8 cellular contexts compared by ENCODE assay signal in genomic region chr7:43439631-43440401, GRCh38.
DNase-seq lines count a peak whose midpoint lies in the region; ATAC-seq and TF ChIP-seq lines count a peak whose summit lies in the region.

No MANE protein-coding gene starts in this region.

- H3K4me1 Mint-ChIP-seq in mesothelial cell of epicardium = peaks cover 15% of the 10 kb centered on the region
- peaks cover 5% of the 10 kb centered on the region for H3K4me1 Mint-ChIP-seq in stimulated activated effector memory CD8-positive, alpha-beta T cell treated with anti-CD3 and anti-CD28 coated beads, Interleukin-12 subunit alpha, Interleukin-12 subunit beta, amount 100 ng/mL, for 72 hours

- no peaks in the 10 kb centered on the region for H3K9me2 ChIP-seq in GM23248 (ENCODE audit: insufficient read depth)

- DNase-seq in DMS53 treated with DMSO at 0.1 percent for 48 hours (lab: John Stamatoyannopoulos, UW; ENCODE audit: unreplicated experiment) (peak; percentile 53), GM23248 (peak; percentile 69), NB4 (ENCODE audit: low read depth) (peak; percentile 74), colonic mucosa (peak; percentile 23), mesothelial cell of epicardium (ENCODE audit: low spot score in 2 of 2, unreplicated experiment in 2 of 2) (peak in 1 of 2 experiments; percentile 66), globus pallidus (ENCODE audit: low spot score) (no peak)
- DNase-seq in activated CD4-positive, CD25-positive, alpha-beta regulatory T cell (lab: John Stamatoyannopoulos, UW) = peak; percentile 2 to 12 (median 10)
- DNase-seq in stimulated activated effector memory CD8-positive, alpha-beta T cell treated with anti-CD3 and anti-CD28 coated beads, Interleukin-12 subunit alpha, Interleukin-12 subunit beta, amount 100 ng/mL, for 72 hours (ENCODE audit: low spot score in 2 of 2) = peak; percentile 32 to 70

- in situ Hi-C loops in GM23248 (cut with MboI) = no loop called here

- H3K4me3 ChIP-seq in GM23248 = no peak overlapping the region
- no peak overlapping the region for H3K4me3 ChIP-seq in NB4 (ENCODE audit: low read depth, low read length)
- no peak overlapping the region for H3K4me3 ChIP-seq in colonic mucosa

- TF ChIP-seq CTCF in NB4 (IDR thresholded peaks at IDR 0.05; ENCODE audit: low read depth, low read length) = peak; percentile 97
- TF ChIP-seq CTCF in colonic mucosa (IDR thresholded peaks at IDR 0.05) = peak; percentile 78
- peak; percentile 87 for TF ChIP-seq CTCF in mesothelial cell of epicardium (IDR thresholded peaks at IDR 0.05; ENCODE audit: unreplicated experiment)

- H3F3A ChIP-seq in GM23248 (ENCODE audit: insufficient read depth) = no peaks in the 10 kb centered on the region

- H3K4me3 Mint-ChIP-seq in mesothelial cell of epicardium = no peak overlapping the region
- H3K4me3 Mint-ChIP-seq in stimulated activated effector memory CD8-positive, alpha-beta T cell treated with anti-CD3 and anti-CD28 coated beads, Interleukin-12 subunit alpha, Interleukin-12 subunit beta, amount 100 ng/mL, for 72 hours = no peak overlapping the region

- intact Hi-C loops in colonic mucosa (cut with DNase I) = no loop called here

- no peak overlapping the region for H3K27ac Mint-ChIP-seq in mesothelial cell of epicardium
- H3K27ac Mint-ChIP-seq in stimulated activated effector memory CD8-positive, alpha-beta T cell treated with anti-CD3 and anti-CD28 coated beads, Interleukin-12 subunit alpha, Interleukin-12 subunit beta, amount 100 ng/mL, for 72 hours = no peak overlapping the region

- no peaks in the 10 kb centered on the region for H3K79me2 ChIP-seq in GM23248 (ENCODE audit: insufficient read depth)

- no peaks in the 10 kb centered on the region for H3K9me3 ChIP-seq in GM23248 (ENCODE audit: low read depth)
- no peaks in the 10 kb centered on the region for H3K9me3 ChIP-seq in colonic mucosa

- H3K27me3 ChIP-seq in GM23248 (replicated peaks; ENCODE audit: insufficient read depth) (no peaks in the 10 kb centered on the region), colonic mucosa (no peaks in the 10 kb centered on the region)

- ATAC-seq in stimulated activated effector memory CD8-positive, alpha-beta T cell treated with anti-CD3 and anti-CD28 coated beads, Interleukin-12 subunit alpha, Interleukin-12 subunit beta, amount 100 ng/mL, for 72 hours = peak; percentile 79

- H3K36me3 Mint-ChIP-seq in mesothelial cell of epicardium = no peaks in the 10 kb centered on the region
- no peaks in the 10 kb centered on the region for H3K36me3 Mint-ChIP-seq in stimulated activated effector memory CD8-positive, alpha-beta T cell treated with anti-CD3 and anti-CD28 coated beads, Interleukin-12 subunit alpha, Interleukin-12 subunit beta, amount 100 ng/mL, for 72 hours

- H3K27ac ChIP-seq in GM23248 (no peak overlapping the region), colonic mucosa (no peak overlapping the region)

- H3K9ac ChIP-seq in GM23248 (no peak overlapping the region), colonic mucosa (ENCODE audit: low read depth in 2 of 2, low read length in 2 of 2) (no peak overlapping the region)

- no peak overlapping the region for H2AFZ ChIP-seq in GM23248

- H3K4me2 ChIP-seq in GM23248 (ENCODE audit: unreplicated experiment) = no peak overlapping the region

- no peaks in the 10 kb centered on the region for H3K36me3 ChIP-seq in GM23248 (ENCODE audit: low read depth)
- H3K36me3 ChIP-seq in colonic mucosa = no peaks in the 10 kb centered on the region

- H4K20me1 ChIP-seq in GM23248 (ENCODE audit: insufficient read depth) = no peaks in the 10 kb centered on the region

- no peaks in the 10 kb centered on the region for H3K9me3 Mint-ChIP-seq in mesothelial cell of epicardium
- H3K9me3 Mint-ChIP-seq in stimulated activated effector memory CD8-positive, alpha-beta T cell treated with anti-CD3 and anti-CD28 coated beads, Interleukin-12 subunit alpha, Interleukin-12 subunit beta, amount 100 ng/mL, for 72 hours = no peaks in the 10 kb centered on the region

- TF ChIP-seq POLR2A in NB4 (IDR thresholded peaks at IDR 0.05; ENCODE audit: extremely low read depth, insufficient read length) = no peak

- H3K4me1 ChIP-seq in GM23248 (ENCODE audit: insufficient read depth) (no peaks in the 10 kb centered on the region), colonic mucosa (no peaks in the 10 kb centered on the region)

- 54 to 65% methylated on average over 15 of the region's 15 CpGs for WGBS in GM23248 (ENCODE audit: low coverage in 1 of 2, low lambda C conversion rate in 2 of 2, missing lambda C conversion rate in 2 of 2), 2 experiments

- peaks cover 6% of the 10 kb centered on the region for H3K27me3 Mint-ChIP-seq in mesothelial cell of epicardium (ENCODE audit: low read depth)
